Comparison of ENCODE assay signal across 1 cellular context in the genomic region with DNA sequence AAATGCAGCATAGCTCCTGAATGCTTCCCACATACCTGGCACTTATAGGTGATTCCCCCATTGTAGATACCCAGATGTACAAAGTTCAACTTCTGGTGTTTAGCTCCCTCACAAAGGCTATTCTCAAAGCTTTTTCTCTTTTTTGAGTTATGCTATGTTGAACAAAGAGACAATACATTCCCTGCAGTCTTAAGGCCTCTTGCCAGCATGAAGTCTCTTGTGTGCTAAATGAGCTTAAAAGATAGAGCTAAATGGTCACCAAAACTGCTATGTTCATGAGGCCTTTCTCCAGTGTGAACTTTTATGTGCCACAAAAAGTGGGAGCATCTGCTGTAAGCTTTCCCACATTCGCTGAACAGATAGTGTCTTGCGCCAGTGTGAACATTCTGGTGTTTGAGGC.
TF ChIP-seq lines count a peak whose summit lies in the region.

No MANE protein-coding gene starts in this region.

TF ChIP-seq in A549, 52 proteins besides CTCF, POLR2A, EP300 and RAD21 (continued from another document):
- TF ChIP-seq HOXB13 (CRISPR knock-in tag; IDR thresholded peaks at IDR 0.05; ENCODE audit: low read depth) (no peak), KDM1A (IDR thresholded peaks at IDR 0.05; ENCODE audit: low read depth) (no peak), ESRRA (IDR thresholded peaks at IDR 0.05; ENCODE audit: borderline replicate concordance, low read length) (no peak), ZSCAN20 (CRISPR knock-in tag; IDR thresholded peaks at IDR 0.05) (no peak), HOXA7 (CRISPR knock-in tag; IDR thresholded peaks at IDR 0.05) (no peak), KDM5A (IDR thresholded peaks at IDR 0.05) (no peak), CHD4 (IDR thresholded peaks at IDR 0.05; ENCODE audit: borderline replicate concordance) (no peak), JUN (IDR thresholded peaks at IDR 0.05) (no peak), MAFK (IDR thresholded peaks at IDR 0.05; ENCODE audit: partially characterized antibody) (no peak)
